ENCODE assay signal across 8 cellular contexts in genomic region chr1:209627349-209628196, GRCh38. TPM values are rescaled to one million over a fixed set of nuclear protein-coding genes. Genes with fewer than 3 reads are reported as not detected.
A peak's percentile ranks its signal among the peaks of the same experiment; 100 is the strongest.
DNase-seq lines count a peak whose midpoint lies in the region; ATAC-seq and TF ChIP-seq lines count a peak whose summit lies in the region.

No MANE protein-coding gene starts in this region.

- H3K4me3 ChIP-seq in choroid plexus epithelial cell (ENCODE audit: low read depth, low read length) = no peak overlapping the region

- ATAC-seq in GM18870 (IDR thresholded peaks at IDR 0.05; ENCODE audit: unreplicated experiment) (peak; percentile 80), HG03135 (IDR thresholded peaks at IDR 0.05; ENCODE audit: unreplicated experiment) (peak; percentile 81), left lobe of liver (peak; percentile 96)

- peak; percentile 98 for TF ChIP-seq CTCF in choroid plexus epithelial cell (conservative IDR thresholded peaks at IDR 0.05; ENCODE audit: low read depth, low read length)

- DNase-seq in AG08395 (ENCODE audit: low spot score) (peak; percentile 68), NCI-H345 treated with DMSO at 0.1 percent for 48 hours (lab: John Stamatoyannopoulos, UW; ENCODE audit: unreplicated experiment) (peak; percentile 58), choroid plexus epithelial cell (ENCODE audit: low read depth) (peak; percentile 79), left lobe of liver (ENCODE audit: low spot score) (peak; percentile 93)
- peak; percentile 62 to 80 for DNase-seq in activated CD4-positive, alpha-beta T cell treated with anti-CD3 and anti-CD28 coated beads for 4 hours
- DNase-seq in stimulated activated CD4-positive, alpha-beta T cell treated with anti-CD3 and anti-CD28 coated beads, Interleukin-4, amount 100 ng/mL, for 48 hours (ENCODE audit: low read depth in 2 of 2) = peak; percentile 74 to 85

RNA-seq across cellular contexts. Expression of gene LAMB3, which starts 24.7 kb away (rescaled TPM):
- total RNA-seq in left lobe of liver = 7.8 TPM

RNA-seq across cellular contexts. Expression of gene CAMK1G, which starts 44.1 kb away (rescaled TPM):
- 0.13 TPM for total RNA-seq in left lobe of liver

RNA-seq across cellular contexts. Expression of gene G0S2, which starts 47.6 kb away (rescaled TPM):
- 75.0 TPM for total RNA-seq in left lobe of liver
